ENCODE assay signal across 10 cellular contexts in genomic region chr15:62124176-62124952, GRCh38. TPM values are rescaled to one million over a fixed set of nuclear protein-coding genes. Genes with fewer than 3 reads are reported as not detected.
DNase-seq lines count a peak whose midpoint lies in the region; ATAC-seq lines count a peak whose summit lies in the region.
"Had no signal": no experiment of that assay in that cellular context is flagged by ENCODE, and none has a peak within 500 bp of the region (broad histone marks: within the 10 kb centered on the region; RNA-seq: fewer than 3 reads in every experiment).

No MANE protein-coding gene starts in this region.

- peaks cover 4% of the 10 kb centered on the region for H3K27me3 Mint-ChIP-seq in activated CD4-positive, alpha-beta T cell treated with anti-CD3 and anti-CD28 coated beads, Interleukin-2, amount 10 ng/mL, durations not matched to agents 7 days and 5 days

- POLR2A ChIA-PET in activated CD4-positive, alpha-beta T cell treated with anti-CD3 and anti-CD28 coated beads, Interleukin-2, amount 10 ng/mL, durations not matched to agents 7 days and 5 days (lab: Charles Lee) = no interaction called here

- DNase-seq in activated CD4-positive, alpha-beta T cell treated with anti-CD3 and anti-CD28 coated beads, Interleukin-2, amount 10 ng/mL, durations not matched to agents 7 days and 5 days = no peak
- no peak for DNase-seq in activated CD4-positive, alpha-beta T cell treated with anti-CD3 and anti-CD28 coated beads, Interleukin-2, amount 50 U/mL, for 4 hours
- DNase-seq in NCI-H748 treated with DMSO at 0.1 percent for 48 hours (lab: John Stamatoyannopoulos, UW) (peak; percentile 84), dermis microvascular lymphatic vessel endothelial cell (ENCODE audit: low read depth in 2 of 2) (peak; percentile 96 to 99), renal cortical epithelial cell (ENCODE audit: low read depth) (peak; percentile 22), Kasumi-1 (lab: John Stamatoyannopoulos, UW) (no peak)
- DNase-seq: stimulated activated CD4-positive, alpha-beta T cell treated with anti-CD3 and anti-CD28 coated beads, Interleukin-15, amount 100 ng/mL, for 24 hours had no signal

- peaks cover 2% of the 10 kb centered on the region for H3K9me3 Mint-ChIP-seq in activated CD4-positive, alpha-beta T cell treated with anti-CD3 and anti-CD28 coated beads, Interleukin-2, amount 10 ng/mL, durations not matched to agents 7 days and 5 days

- H3K4me3 Mint-ChIP-seq in activated CD4-positive, alpha-beta T cell treated with anti-CD3 and anti-CD28 coated beads, Interleukin-2, amount 10 ng/mL, durations not matched to agents 7 days and 5 days = no peak overlapping the region

- ATAC-seq in GM19452 (IDR thresholded peaks at IDR 0.05; ENCODE audit: unreplicated experiment) = no peak
- no peak for ATAC-seq in GM19397 (IDR thresholded peaks at IDR 0.05; ENCODE audit: unreplicated experiment)

- H3K27ac Mint-ChIP-seq in activated CD4-positive, alpha-beta T cell treated with anti-CD3 and anti-CD28 coated beads, Interleukin-2, amount 10 ng/mL, durations not matched to agents 7 days and 5 days = peak overlapping the region; percentile 15

- CTCF ChIA-PET in activated CD4-positive, alpha-beta T cell treated with anti-CD3 and anti-CD28 coated beads, Interleukin-2, amount 10 ng/mL, durations not matched to agents 7 days and 5 days (lab: Charles Lee) = interaction anchor here (1.2 kb wide), 1 partner anchor 8 kb away, joined by 4 read pairs; no protein-coding TSS in a partner anchor

- peaks cover 3% of the 10 kb centered on the region for H3K36me3 Mint-ChIP-seq in activated CD4-positive, alpha-beta T cell treated with anti-CD3 and anti-CD28 coated beads, Interleukin-2, amount 10 ng/mL, durations not matched to agents 7 days and 5 days (ENCODE audit: low read depth)

- peaks cover 55% of the 10 kb centered on the region for H3K4me1 Mint-ChIP-seq in activated CD4-positive, alpha-beta T cell treated with anti-CD3 and anti-CD28 coated beads, Interleukin-2, amount 10 ng/mL, durations not matched to agents 7 days and 5 days

RNA-seq across cellular contexts. Expression of gene C2CD4B, which starts 40.7 kb away (rescaled TPM):
- not detected for total RNA-seq in activated CD4-positive, alpha-beta T cell treated with anti-CD3 and anti-CD28 coated beads, Interleukin-2, amount 10 ng/mL, durations not matched to agents 7 days and 5 days
- total RNA-seq in dermis microvascular lymphatic vessel endothelial cell (28.2 and 44.5 TPM in 2 replicates), renal cortical epithelial cell (0.17 and 0.70 TPM in 2 replicates)
- total RNA-seq: M059J had no signal

RNA-seq across cellular contexts. Expression of gene C2CD4A, which starts 57.6 kb away (rescaled TPM):
- total RNA-seq in activated CD4-positive, alpha-beta T cell treated with anti-CD3 and anti-CD28 coated beads, Interleukin-2, amount 10 ng/mL, durations not matched to agents 7 days and 5 days = not detected
- total RNA-seq in dermis microvascular lymphatic vessel endothelial cell (3.2 and 4.3 TPM in 2 replicates), renal cortical epithelial cell (under 0.01 and 11.7 TPM in 2 replicates)
- total RNA-seq: M059J had no signal

Comparison
In these comparisons a context has a peak if more than half of its experiments do, and no peak if none do; other contexts are left out.
1. DNase-seq: peak in NCI-H748 treated with DMSO at 0.1 percent for 48 hours (single experiment), dermis microvascular lymphatic vessel endothelial cell (2 of 2) and renal cortical epithelial cell (single experiment); none in activated CD4-positive, alpha-beta T cell treated with anti-CD3 and anti-CD28 coated beads, Interleukin-2, amount 10 ng/mL, durations not matched to agents 7 days and 5 days (single experiment), activated CD4-positive, alpha-beta T cell treated with anti-CD3 and anti-CD28 coated beads, Interleukin-2, amount 50 U/mL, for 4 hours (0 of 2) and Kasumi-1 (0 of 2).
2. RNA of gene C2CD4B, which starts 40.7 kb away (total RNA-seq): 28.2 to 44.5 TPM in dermis microvascular lymphatic vessel endothelial cell; 0.17 to 0.70 TPM in renal cortical epithelial cell and not detected in activated CD4-positive, alpha-beta T cell treated with anti-CD3 and anti-CD28 coated beads, Interleukin-2, amount 10 ng/mL, durations not matched to agents 7 days and 5 days; every median in the first group is over 10 times any median in the second.